In genomic region chrX:12891915-12892506, GRCh38 we compare ENCODE assay signal across 10 cellular contexts.
DNase-seq lines count a peak whose midpoint lies in the region; ATAC-seq and TF ChIP-seq lines count a peak whose summit lies in the region.
"Had no signal": no experiment of that assay in that cellular context is flagged by ENCODE, and none has a peak within 500 bp of the region (broad histone marks: within the 10 kb centered on the region; RNA-seq: fewer than 3 reads in every experiment).

No MANE protein-coding gene starts in this region.

- H3K27me3 Mint-ChIP-seq in activated naive CD4-positive, alpha-beta T cell treated with anti-CD3 and anti-CD28 coated beads, Interleukin-2, amount 50 U/mL, for 24 hours, result no peaks in the 10 kb centered on the region
- peaks cover 0 to 5% of the 10 kb centered on the region in 2 donors for H3K27me3 Mint-ChIP-seq in stimulated activated naive B cell treated with anti-CD40 and anti-IgM and Interleukin-4, amounts not matched to agents 10 μg/mL and 1 μg/mL and 100 μg/mL, for 72 hours

- ATAC-seq in GM21529 (IDR thresholded peaks at IDR 0.05; ENCODE audit: unreplicated experiment), result peak; percentile 60
- peak; percentile 53 for ATAC-seq in HG03280 (IDR thresholded peaks at IDR 0.05; ENCODE audit: unreplicated experiment)
- ATAC-seq in stimulated activated naive B cell treated with anti-CD40 and anti-IgM and Interleukin-4, amounts not matched to agents 10 μg/mL and 1 μg/mL and 100 μg/mL, for 72 hours (replicated peaks), result peak; percentile 55 to 67
- no peak for ATAC-seq in activated CD4-positive, CD25-positive, alpha-beta regulatory T cell treated with anti-CD3 and anti-CD28 coated beads, Interleukin-2, amount 50 U/mL, for 24 hours

- peak overlapping the region; percentile 43 for H3K27ac Mint-ChIP-seq in activated naive CD4-positive, alpha-beta T cell treated with anti-CD3 and anti-CD28 coated beads, Interleukin-2, amount 50 U/mL, for 24 hours
- peak overlapping the region; percentile 66 for H3K27ac Mint-ChIP-seq in stimulated activated naive B cell treated with anti-CD40 and anti-IgM and Interleukin-4, amounts not matched to agents 10 μg/mL and 1 μg/mL and 100 μg/mL, for 72 hours

- no peaks in the 10 kb centered on the region for H3K36me3 Mint-ChIP-seq in activated naive CD4-positive, alpha-beta T cell treated with anti-CD3 and anti-CD28 coated beads, Interleukin-2, amount 50 U/mL, for 24 hours
- no peaks in the 10 kb centered on the region for H3K36me3 Mint-ChIP-seq in stimulated activated naive B cell treated with anti-CD40 and anti-IgM and Interleukin-4, amounts not matched to agents 10 μg/mL and 1 μg/mL and 100 μg/mL, for 72 hours

- CTCF ChIA-PET in HEK293T (lab: Yijun Ruan, JAX), result interaction anchor here (2.6 kb wide), 1 partner anchor 78 kb away, joined by 9 read pairs; no protein-coding TSS in a partner anchor

- POLR2A ChIA-PET in HEK293T (lab: Yijun Ruan, JAX), result no interaction called here

- DNase-seq in activated naive CD4-positive, alpha-beta T cell (lab: John Stamatoyannopoulos, UW), result no peak
- no peak for DNase-seq in stimulated activated naive B cell treated with anti-CD40 and anti-IgM and Interleukin-4, amounts not matched to agents 10 μg/mL and 1 μg/mL and 100 μg/mL, for 72 hours
- DNase-seq in D341Med (ENCODE audit: low spot score) (no peak), HEK293T (ENCODE audit: extremely low spot score) (no peak)
- DNase-seq: NCI-H510A treated with DMSO at 0.1 percent for 48 hours, SW 1271 had no signal

- H3K4me3 Mint-ChIP-seq in activated naive CD4-positive, alpha-beta T cell treated with anti-CD3 and anti-CD28 coated beads, Interleukin-2, amount 50 U/mL, for 24 hours, result peak overlapping the region; percentile 3
- H3K4me3 Mint-ChIP-seq in stimulated activated naive B cell treated with anti-CD40 and anti-IgM and Interleukin-4, amounts not matched to agents 10 μg/mL and 1 μg/mL and 100 μg/mL, for 72 hours, result peak overlapping the region; percentile 14 to 33

- no peaks in the 10 kb centered on the region for H3K9me3 Mint-ChIP-seq in activated naive CD4-positive, alpha-beta T cell treated with anti-CD3 and anti-CD28 coated beads, Interleukin-2, amount 50 U/mL, for 24 hours
- H3K9me3 Mint-ChIP-seq in stimulated activated naive B cell treated with anti-CD40 and anti-IgM and Interleukin-4, amounts not matched to agents 10 μg/mL and 1 μg/mL and 100 μg/mL, for 72 hours, result no peaks in the 10 kb centered on the region

- peaks cover 34% of the 10 kb centered on the region for H3K4me1 Mint-ChIP-seq in activated naive CD4-positive, alpha-beta T cell treated with anti-CD3 and anti-CD28 coated beads, Interleukin-2, amount 50 U/mL, for 24 hours
- peaks cover 20 to 47% of the 10 kb centered on the region in 2 donors for H3K4me1 Mint-ChIP-seq in stimulated activated naive B cell treated with anti-CD40 and anti-IgM and Interleukin-4, amounts not matched to agents 10 μg/mL and 1 μg/mL and 100 μg/mL, for 72 hours

TF ChIP-seq in HEK293T, 16 proteins besides CTCF, POLR2A, EP300 and RAD21:
- TF ChIP-seq TARDBP (IDR thresholded peaks at IDR 0.05), result no peak
- TF ChIP-seq, protein P1, sequence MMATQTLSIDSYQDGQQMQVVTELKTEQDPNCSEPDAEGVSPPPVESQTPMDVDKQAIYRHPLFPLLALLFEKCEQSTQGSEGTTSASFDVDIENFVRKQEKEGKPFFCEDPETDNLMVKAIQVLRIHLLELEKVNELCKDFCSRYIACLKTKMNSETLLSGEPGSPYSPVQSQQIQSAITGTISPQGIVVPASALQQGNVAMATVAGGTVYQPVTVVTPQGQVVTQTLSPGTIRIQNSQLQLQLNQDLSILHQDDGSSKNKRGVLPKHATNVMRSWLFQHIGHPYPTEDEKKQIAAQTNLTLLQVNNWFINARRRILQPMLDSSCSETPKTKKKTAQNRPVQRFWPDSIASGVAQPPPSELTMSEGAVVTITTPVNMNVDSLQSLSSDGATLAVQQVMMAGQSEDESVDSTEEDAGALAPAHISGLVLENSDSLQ (IDR thresholded peaks at IDR 0.05), result no peak
- no peak for TF ChIP-seq CTBP1 (IDR thresholded peaks at IDR 0.05; ENCODE audit: borderline replicate concordance)
- TF ChIP-seq SP1 (IDR thresholded peaks at IDR 0.05), result no peak
- TF ChIP-seq BHLHE40 (IDR thresholded peaks at IDR 0.05; ENCODE audit: borderline replicate concordance), result no peak
- TF ChIP-seq FOXK2 (IDR thresholded peaks at IDR 0.05), result no peak
- TF ChIP-seq ZNF384 (IDR thresholded peaks at IDR 0.05), result no peak
- no peak for TF ChIP-seq NFRKB (IDR thresholded peaks at IDR 0.05)
- TF ChIP-seq FOXM1 (IDR thresholded peaks at IDR 0.05; ENCODE audit: borderline replicate concordance), result no peak
- no peak for TF ChIP-seq L3MBTL2 (conservative IDR thresholded peaks at IDR 0.05)
- no peak for TF ChIP-seq LEF1 (IDR thresholded peaks at IDR 0.05; ENCODE audit: borderline replicate concordance)
- TF ChIP-seq FOXA1 (IDR thresholded peaks at IDR 0.05), result no peak
- no peak for TF ChIP-seq ELF4 (IDR thresholded peaks at IDR 0.05)
- TF ChIP-seq SUZ12 (IDR thresholded peaks at IDR 0.05), result no peak
- no peak for TF ChIP-seq HDGF (IDR thresholded peaks at IDR 0.05; ENCODE audit: borderline replicate concordance)
- no peak for TF ChIP-seq ARNT (IDR thresholded peaks at IDR 0.05)

Comparison
In these comparisons a context has a peak if more than half of its experiments do, and no peak if none do; other contexts are left out.
1. ATAC-seq: peak in GM21529 (single experiment), HG03280 (single experiment) and stimulated activated naive B cell treated with anti-CD40 and anti-IgM and Interleukin-4, amounts not matched to agents 10 μg/mL and 1 μg/mL and 100 μg/mL, for 72 hours (2 of 2); none in activated CD4-positive, CD25-positive, alpha-beta regulatory T cell treated with anti-CD3 and anti-CD28 coated beads, Interleukin-2, amount 50 U/mL, for 24 hours (0 of 2).